Comparison of ENCODE assay signal across 9 cellular contexts in genomic region chr11:117071344-117071787, GRCh38. TPM values are rescaled to one million over a fixed set of nuclear protein-coding genes. Genes with fewer than 3 reads are reported as not detected.
DNase-seq lines count a peak whose midpoint lies in the region; ATAC-seq and TF ChIP-seq lines count a peak whose summit lies in the region.
"Had no signal": no experiment of that assay in that cellular context is flagged by ENCODE, and none has a peak within 500 bp of the region (broad histone marks: within the 10 kb centered on the region; RNA-seq: fewer than 3 reads in every experiment).

No MANE protein-coding gene starts in this region.

- H3K9me3 ChIP-seq in right cardiac atrium (ENCODE audit: control insufficient read depth, low read length) (no peaks in the 10 kb centered on the region), subcutaneous abdominal adipose tissue (ENCODE audit: control insufficient read depth in 5 of 5, low read length in 5 of 5) (no peaks in the 10 kb centered on the region)

- H3K4me3 ChIP-seq in right cardiac atrium (ENCODE audit: low read length) (no peak overlapping the region), subcutaneous abdominal adipose tissue (ENCODE audit: low read depth in 1 of 5, low read length in 5 of 5) (no peak overlapping the region)

- whole genome bisulfite sequencing in right cardiac atrium: 44% methylated on average over 3 of the region's 3 CpGs

- H3K27me3 ChIP-seq in right cardiac atrium (ENCODE audit: control insufficient read depth, insufficient read depth) (no peaks in the 10 kb centered on the region), subcutaneous abdominal adipose tissue (ENCODE audit: control insufficient read depth in 5 of 5, insufficient read depth in 4 of 5, low read length in 5 of 5) (no peaks in the 10 kb centered on the region)

- no peak for TF ChIP-seq CTCF in VCaP (conservative IDR thresholded peaks at IDR 0.05)

- no peak overlapping the region for H3K9ac ChIP-seq in subcutaneous abdominal adipose tissue (ENCODE audit: low read length in 5 of 5)

- ATAC-seq in right cardiac atrium (peak; percentile 37 to 68), HG03025 (IDR thresholded peaks at IDR 0.05; ENCODE audit: low FRiP score, unreplicated experiment) (no peak), HG03565 (IDR thresholded peaks at IDR 0.05; ENCODE audit: unreplicated experiment) (no peak)

- intact Hi-C loops in right cardiac atrium (cut with DNase I): no loop called here

- peak overlapping the region; percentile 73 for H3K27ac ChIP-seq in VCaP
- H3K27ac ChIP-seq in right cardiac atrium (ENCODE audit: low read length): no peak overlapping the region
- peak overlapping the region; percentile 58 for H3K27ac ChIP-seq in subcutaneous abdominal adipose tissue (ENCODE audit: low read depth, low read length)

- H3K36me3 ChIP-seq in subcutaneous abdominal adipose tissue (ENCODE audit: control insufficient read depth in 5 of 5, insufficient read depth in 5 of 5, low read length in 5 of 5): no peaks in the 10 kb centered on the region

- H3K4me1 ChIP-seq in right cardiac atrium (ENCODE audit: control insufficient read depth, insufficient read depth, low read length): peaks cover 7% of the 10 kb centered on the region
- peaks cover 3 to 33% (median 29%) of the 10 kb centered on the region in 5 donors for H3K4me1 ChIP-seq in subcutaneous abdominal adipose tissue (ENCODE audit: control insufficient read depth in 5 of 5, insufficient read depth in 5 of 5, low read length in 5 of 5)

- DNase-seq in NCI-H345 (lab: John Stamatoyannopoulos, UW) (peak; percentile 41), NCI-H345 treated with DMSO at 0.1 percent for 48 hours (lab: John Stamatoyannopoulos, UW; ENCODE audit: unreplicated experiment) (no peak), right cardiac atrium (no peak), iPS-NIHi11 (ENCODE audit: low spot score) (no peak)
- DNase-seq: activated naive CD4-positive, alpha-beta T cell treated with Interleukin-2 at 50 U/mL for 16 hours had no signal

RNA-seq across cellular contexts. Expression of gene SIK3, which starts 26.9 kb away (rescaled TPM):
- total RNA-seq in right cardiac atrium: 10 to 100 TPM; 34.2 to 46.6 (median 36.9) TPM
- polyA plus RNA-seq in right cardiac atrium: 13.4 TPM

Comparison
In these comparisons a context has a peak if more than half of its experiments do, and no peak if none do; other contexts are left out.
1. ATAC-seq: peak in right cardiac atrium (2 of 2); none in HG03025 (single experiment) and HG03565 (single experiment).